ENCODE assay signal across 11 cellular contexts in the genomic region with DNA sequence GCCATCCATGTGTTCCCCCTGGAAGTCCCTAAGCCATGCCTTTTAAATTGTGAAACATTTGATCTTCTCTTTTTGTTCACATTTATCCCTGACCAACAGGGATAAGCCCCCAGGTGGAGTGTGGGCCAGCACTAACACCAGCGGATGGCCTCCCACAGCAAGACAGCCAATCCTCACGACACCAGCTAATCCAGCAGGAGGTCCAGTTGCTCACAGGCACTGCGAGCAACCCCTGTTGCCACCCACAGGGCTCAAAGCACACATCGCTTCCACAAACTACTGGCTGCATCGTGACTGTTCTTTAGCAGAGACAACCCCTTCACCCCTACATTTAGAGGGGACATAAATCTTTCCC. TPM values are rescaled to one million over a fixed set of nuclear protein-coding genes. Genes with fewer than 3 reads are reported as not detected.
DNase-seq lines count a peak whose midpoint lies in the region; ATAC-seq and TF ChIP-seq lines count a peak whose summit lies in the region.
"Had no signal": no experiment of that assay in that cellular context is flagged by ENCODE, and none has a peak within 500 bp of the region (broad histone marks: within the 10 kb centered on the region; RNA-seq: fewer than 3 reads in every experiment).

No MANE protein-coding gene starts in this region.

- peak overlapping the region; percentile 99 for H3K9ac ChIP-seq in adipocyte (ENCODE audit: low read length)

- H3K4me3 ChIP-seq in Caco-2 (ENCODE audit: low read depth, low read length) (no peak overlapping the region), adipocyte (ENCODE audit: low read length) (peak overlapping the region; percentile 99), heart left ventricle (peak overlapping the region in 2 of 12 donors; percentile 91 to 94)
- H3K4me3 ChIP-seq: cardiac muscle cell had no signal

- H3K4me1 ChIP-seq in Caco-2 (peaks cover 32% of the 10 kb centered on the region), adipocyte (ENCODE audit: control insufficient read depth, insufficient read depth, low read length) (peaks cover 29% of the 10 kb centered on the region), heart left ventricle (peaks cover 2 to 41% (median 26%) of the 10 kb centered on the region in 12 donors)

- no peak for DNase-seq in Caco-2
- DNase-seq in adipocyte (ENCODE audit: low read depth), result no peak
- no peak for DNase-seq in natural killer cell treated with Interleukin-12 subunit alpha and Interleukin-12 subunit beta and Interleukin-15 and Interleukin-18, amount 100 ng/mL, for 72 hours (ENCODE audit: low spot score)
- DNase-seq in retina, result no peak
- DNase-seq in NCI-H446 treated with DMSO at 0.1 percent for 48 hours (lab: John Stamatoyannopoulos, UW), result no peak
- DNase-seq in heart left ventricle, result no peak
- DNase-seq in amniotic stem cell (lab: John Stamatoyannopoulos, UW), result no peak

- H3K27ac ChIP-seq in KOPT-K1 (ENCODE audit: low read depth, low read length, poor library complexity, severe bottlenecking), result peak overlapping the region; percentile 95
- H3K27ac ChIP-seq in heart left ventricle, result peak overlapping the region in 1 of 12 donors; percentile 97
- H3K27ac ChIP-seq: cardiac muscle cell, pancreas had no signal

- peaks cover 23% of the 10 kb centered on the region for H3K4me1 Mint-ChIP-seq in Caco-2 (ENCODE audit: low read depth, unreplicated experiment)
- peaks cover 40 to 51% of the 10 kb centered on the region in 2 donors for H3K4me1 Mint-ChIP-seq in natural killer cell treated with Interleukin-12 subunit alpha and Interleukin-12 subunit beta and Interleukin-15 and Interleukin-18, amount 100 ng/mL, for 72 hours (ENCODE audit: low read depth in 2 of 2)

- H3K9me3 Mint-ChIP-seq in Caco-2 (ENCODE audit: unreplicated experiment), result no peaks in the 10 kb centered on the region
- H3K9me3 Mint-ChIP-seq in natural killer cell treated with Interleukin-12 subunit alpha and Interleukin-12 subunit beta and Interleukin-15 and Interleukin-18, amount 100 ng/mL, for 72 hours, result no peaks in the 10 kb centered on the region

- TF ChIP-seq POLR2A in heart left ventricle (IDR thresholded peaks at IDR 0.05), result no peak

- ATAC-seq in natural killer cell treated with Interleukin-12 subunit alpha and Interleukin-12 subunit beta and Interleukin-15 and Interleukin-18, amount 100 ng/mL, for 72 hours, result no peak
- no peak for ATAC-seq in heart left ventricle
- ATAC-seq: pancreas, Right ventricle myocardium inferior had no signal

- no TSS peak for BruUV-seq in Caco-2 (replicated peaks; lab: Mats Ljungman, UMichigan)

- no peaks in the 10 kb centered on the region for H3K27me3 Mint-ChIP-seq in Caco-2 (ENCODE audit: insufficient read depth, unreplicated experiment)
- H3K27me3 Mint-ChIP-seq in natural killer cell treated with Interleukin-12 subunit alpha and Interleukin-12 subunit beta and Interleukin-15 and Interleukin-18, amount 100 ng/mL, for 72 hours, result no peaks in the 10 kb centered on the region

- H3K4me3 Mint-ChIP-seq in Caco-2 (ENCODE audit: unreplicated experiment), result peak overlapping the region; percentile 97
- H3K4me3 Mint-ChIP-seq in natural killer cell treated with Interleukin-12 subunit alpha and Interleukin-12 subunit beta and Interleukin-15 and Interleukin-18, amount 100 ng/mL, for 72 hours, result peak overlapping the region; percentile 97

- intact Hi-C loops in Caco-2 (cut with micrococcal nuclease; ENCODE audit: unreplicated experiment) (no loop called here), heart left ventricle (cut with DNase I) (loop anchor here (5.0 to 10.0 kb wide), 13 partner anchors 48 to 498 kb away; partner anchors contain the start of genes APOA5 (in 4 of the 10), ZPR1 (in 2 of the 10) and BACE1 (in 1 of the 10))

- CTCF ChIA-PET in Caco-2 (lab: Charles Lee), result interaction anchor here (1.0 kb wide), 1 partner anchor 14 kb away, joined by 3 read pairs; no protein-coding TSS in a partner anchor

- 77 to 91% (median 84%) methylated on average over 5 of the region's 5 CpGs for WGBS in heart left ventricle, 4 donors

- H3K36me3 ChIP-seq in Caco-2 (ENCODE audit: control insufficient read depth, insufficient read depth, low read length) (peaks cover 2% of the 10 kb centered on the region; the same call in 1 of the 2 replicates), KOPT-K1 (ENCODE audit: insufficient read depth, low read length) (peaks cover 52% of the 10 kb centered on the region), adipocyte (ENCODE audit: control insufficient read depth, insufficient read depth, low read length, severe bottlenecking) (peaks cover 45% of the 10 kb centered on the region), heart left ventricle (peaks cover 0 to 52% (median 45%) of the 10 kb centered on the region in 9 donors)

- TF ChIP-seq CTCF in Caco-2 (IDR thresholded peaks at IDR 0.05; ENCODE audit: insufficient read depth in 1 of 2, low read depth in 1 of 2, low read length in 1 of 2, severe bottlenecking in 1 of 2, unreplicated experiment in 1 of 2), result no peak
- no peak for TF ChIP-seq CTCF in heart left ventricle (IDR thresholded peaks at IDR 0.05)

- POLR2A ChIA-PET in Caco-2 (lab: Charles Lee), result no interaction called here

- H3K9me3 ChIP-seq in Caco-2 (no peaks in the 10 kb centered on the region), KOPT-K1 (ENCODE audit: insufficient read depth, low read length, poor library complexity, severe bottlenecking) (no peaks in the 10 kb centered on the region), adipocyte (ENCODE audit: control insufficient read depth, low read length) (no peaks in the 10 kb centered on the region), heart left ventricle (no peaks in the 10 kb centered on the region)
- H3K9me3 ChIP-seq: pancreas had no signal

- H3K36me3 Mint-ChIP-seq in Caco-2 (ENCODE audit: insufficient read depth, unreplicated experiment), result peaks cover 47% of the 10 kb centered on the region
- peaks cover 21% of the 10 kb centered on the region for H3K36me3 Mint-ChIP-seq in natural killer cell treated with Interleukin-12 subunit alpha and Interleukin-12 subunit beta and Interleukin-15 and Interleukin-18, amount 100 ng/mL, for 72 hours

- H3K27me3 ChIP-seq in Caco-2 (replicated peaks; ENCODE audit: control insufficient read depth, insufficient read depth, low read length) (no peaks in the 10 kb centered on the region), adipocyte (replicated peaks; ENCODE audit: control insufficient read depth, insufficient read depth, low read length) (no peaks in the 10 kb centered on the region), heart left ventricle (no peaks in the 10 kb centered on the region)
- H3K27me3 ChIP-seq: cardiac muscle cell, pancreas had no signal

- H3K27ac Mint-ChIP-seq in Caco-2 (ENCODE audit: unreplicated experiment), result no peak overlapping the region
- peak overlapping the region; percentile 96 to 98 for H3K27ac Mint-ChIP-seq in natural killer cell treated with Interleukin-12 subunit alpha and Interleukin-12 subunit beta and Interleukin-15 and Interleukin-18, amount 100 ng/mL, for 72 hours

RNA-seq across cellular contexts. Expression of gene PCSK7, which starts 2.0 kb away (rescaled TPM):
- 120 and 132 TPM in 2 replicates for total RNA-seq in Caco-2 (2022)
- total RNA-seq in natural killer cell treated with Interleukin-12 subunit alpha and Interleukin-12 subunit beta and Interleukin-15 and Interleukin-18, amount 100 ng/mL, for 72 hours, result 100 to 1,000 TPM; 140 to 206 TPM
- total RNA-seq in heart left ventricle, result 10 to 100 TPM; 16.9 to 43.4 (median 25.5) TPM
- 10 to 100 TPM; 27.8 to 34.6 TPM for polyA plus RNA-seq in heart left ventricle

RNA-seq across cellular contexts. Expression of gene RNF214, which starts 2.6 kb away (rescaled TPM):
- total RNA-seq in Caco-2 (2022), result 51.2 and 55.8 TPM in 2 replicates
- 10 to 100 TPM; 18.9 to 21.6 TPM for total RNA-seq in natural killer cell treated with Interleukin-12 subunit alpha and Interleukin-12 subunit beta and Interleukin-15 and Interleukin-18, amount 100 ng/mL, for 72 hours
- total RNA-seq in heart left ventricle, result 10 to 100 TPM; 16.1 to 31.9 (median 23.4) TPM
- 10 to 100 TPM in 1 of 2 donors, 1 to 10 TPM in 1; 8.0 to 12.9 TPM for polyA plus RNA-seq in heart left ventricle

RNA-seq across cellular contexts. Expression of gene TAGLN, which starts 30.7 kb away (rescaled TPM):
- total RNA-seq in Caco-2 (2022) (303 and 588 TPM in 2 replicates), heart left ventricle (100 to 1,000 TPM in 7 of 9 donors, 10 to 100 TPM in 2; 63.7 to 338 (median 173) TPM)
- 1 to 10 TPM; 4.8 to 7.4 TPM for total RNA-seq in natural killer cell treated with Interleukin-12 subunit alpha and Interleukin-12 subunit beta and Interleukin-15 and Interleukin-18, amount 100 ng/mL, for 72 hours
- 100 to 1,000 TPM; 319 to 399 TPM for polyA plus RNA-seq in heart left ventricle

RNA-seq across cellular contexts. Expression of gene SIDT2, which starts 51.4 kb away (rescaled TPM):
- total RNA-seq in Caco-2 (2022), result 57.2 and 61.7 TPM in 2 replicates
- 10 to 100 TPM; 23.1 to 30.3 TPM for total RNA-seq in natural killer cell treated with Interleukin-12 subunit alpha and Interleukin-12 subunit beta and Interleukin-15 and Interleukin-18, amount 100 ng/mL, for 72 hours
- total RNA-seq in heart left ventricle, result 10 to 100 TPM; 17.2 to 45.5 (median 22.2) TPM
- polyA plus RNA-seq in heart left ventricle, result 10 to 100 TPM; 13.9 to 14.5 TPM

Comparison
In these comparisons a context has a peak if more than half of its experiments do, and no peak if none do; other contexts are left out.
1. RNA of gene TAGLN, which starts 30.7 kb away (total RNA-seq): 303 to 588 TPM in Caco-2 and 63.7 to 338 TPM in heart left ventricle; 4.8 to 7.4 TPM in natural killer cell treated with Interleukin-12 subunit alpha and Interleukin-12 subunit beta and Interleukin-15 and Interleukin-18, amount 100 ng/mL, for 72 hours; every median in the first group is over 4 times any median in the second.